In genomic region chr12:75155962-75156361, GRCh38 we compare ENCODE assay signal across 29 cellular contexts. TPM values are rescaled to one million over a fixed set of nuclear protein-coding genes. Genes with fewer than 3 reads are reported as not detected.
"Had no signal": no experiment of that assay in that cellular context is flagged by ENCODE, and none has a peak within 500 bp of the region (broad histone marks: within the 10 kb centered on the region; RNA-seq: fewer than 3 reads in every experiment).

No MANE protein-coding gene starts in this region.

- ATAC-seq: left colon; left lung; lower lobe of right lung; naive thymus-derived CD8-positive, alpha-beta T cell; pancreas; right cardiac atrium; stimulated activated effector memory CD8-positive, alpha-beta T cell treated with anti-CD3 and anti-CD28 coated beads, Interleukin-12 subunit alpha, Interleukin-12 subunit beta, amount 100 ng/mL, for 72 hours; upper lobe of right lung had no signal

- H3K27ac ChIP-seq: left lung, lower lobe of right lung, pancreas, prostate gland, sigmoid colon, spleen, suprapubic skin, thoracic aorta, tibial artery, upper lobe of right lung had no signal

- H3K4me1 ChIP-seq: left lung, lower lobe of right lung, pancreas, prostate gland, sigmoid colon, spleen, suprapubic skin, tibial artery, upper lobe of right lung had no signal

- H3K9me3 ChIP-seq: left lung, lower lobe of right lung, pancreas, prostate gland, sigmoid colon, spleen, suprapubic skin, thoracic aorta, tibial artery, upper lobe of right lung had no signal

- H3K36me3 ChIP-seq: left lung, lower lobe of right lung, pancreas, prostate gland, sigmoid colon, spleen, suprapubic skin, thoracic aorta, tibial artery, upper lobe of right lung had no signal

- H3K27me3 ChIP-seq: left lung, pancreas, sigmoid colon, spleen, suprapubic skin, tibial artery, upper lobe of right lung had no signal

- H3K4me3 ChIP-seq: left lung, lower lobe of right lung, pancreas, prostate gland, sigmoid colon, spleen, suprapubic skin, thoracic aorta, tibial artery, upper lobe of right lung had no signal

- DNase-seq: immature natural killer cell; kidney; left colon; left lung; lower lobe of right lung; mammary epithelial cell; mesenchymal stem cell; naive thymus-derived CD8-positive, alpha-beta T cell; nucleus accumbens; pancreas; posterior cingulate gyrus; retina; right cardiac atrium; sigmoid colon; small intestine; spleen; stimulated activated CD4-positive, alpha-beta T cell treated with anti-CD3 and anti-CD28 coated beads, Interleukin-4, amount 100 ng/mL, for 24 hours; stimulated activated naive CD4-positive, alpha-beta T cell; tibial artery; trophoblast cell; upper lobe of right lung had no signal

RNA-seq across cellular contexts. Expression of gene KCNC2, which starts 53.7 kb away (rescaled TPM):
- total RNA-seq: kidney; left colon; left lung; lower lobe of right lung; mammary epithelial cell; mucosa of gallbladder; naive thymus-derived CD8-positive, alpha-beta T cell; neural crest cell; osteoblast; right cardiac atrium; spleen; subcutaneous adipose tissue; thoracic aorta; upper lobe of right lung had no signal
- polyA plus RNA-seq: immature natural killer cell; mammary epithelial cell; naive thymus-derived CD8-positive, alpha-beta T cell; right cardiac atrium; spleen had no signal
